8 cellular contexts compared by ENCODE assay signal in genomic region chr17:68777243-68777855, GRCh38.
DNase-seq lines count a peak whose midpoint lies in the region; ATAC-seq and TF ChIP-seq lines count a peak whose summit lies in the region.

No MANE protein-coding gene starts in this region.

- H3K9me3 ChIP-seq in heart left ventricle (peaks cover 0 to 4% (median 0%) of the 10 kb centered on the region in 12 donors), parathyroid adenoma (ENCODE audit: control insufficient read depth, low read length) (no peaks in the 10 kb centered on the region)

- intact Hi-C loops in heart left ventricle (cut with DNase I), result loop anchor here (1.0 to 10.0 kb wide), 14 partner anchors 127 to 470 kb away; no protein-coding TSS in a partner anchor

- no peak for TF ChIP-seq POLR2A in heart left ventricle (IDR thresholded peaks at IDR 0.05)

- peak overlapping the region; percentile 38 to 87 (median 70) for H3K27ac ChIP-seq in heart left ventricle
- H3K27ac ChIP-seq in parathyroid adenoma, result peak overlapping the region; percentile 16

- H3K4me1 ChIP-seq in heart left ventricle (peaks cover 0 to 42% (median 9%) of the 10 kb centered on the region in 12 donors), parathyroid adenoma (no peaks in the 10 kb centered on the region)

- WGBS in heart left ventricle, 4 donors, result 28 to 43% (median 35%) methylated on average over 5 of the region's 5 CpGs

- H3K79me2 ChIP-seq in parathyroid adenoma, result no peaks in the 10 kb centered on the region

- H3K36me3 ChIP-seq in heart left ventricle, result no peaks in the 10 kb centered on the region
- H3K36me3 ChIP-seq in parathyroid adenoma (ENCODE audit: control insufficient read depth, insufficient read depth, low read length), result no peaks in the 10 kb centered on the region

- TF ChIP-seq CTCF in heart left ventricle (IDR thresholded peaks at IDR 0.05) (peak in 11 of 12 donors; percentile 57 to 76 (median 67)), parathyroid adenoma (IDR thresholded peaks at IDR 0.05) (peak; percentile 62)

- DNase-seq in COLO829 (ENCODE audit: low spot score) (peak; percentile 77), NCI-H446 treated with DMSO at 0.1 percent for 48 hours (lab: John Stamatoyannopoulos, UW) (peak; percentile 11), amniotic stem cell (lab: John Stamatoyannopoulos, UW) (peak; percentile 56), heart left ventricle (peak in 3 of 5 donors; percentile 57 to 67 (median 60)), KG1 (lab: John Stamatoyannopoulos, UW) (no peak)

- no peak overlapping the region for H3K9ac ChIP-seq in parathyroid adenoma

- no peaks in the 10 kb centered on the region for H3K27me3 ChIP-seq in heart left ventricle
- no peaks in the 10 kb centered on the region for H3K27me3 ChIP-seq in parathyroid adenoma (ENCODE audit: control insufficient read depth, insufficient read depth, low read length)

- no peak overlapping the region for H2AFZ ChIP-seq in parathyroid adenoma

- ATAC-seq in GM21786 (IDR thresholded peaks at IDR 0.05; ENCODE audit: unreplicated experiment) (peak; percentile 72), heart left ventricle (peak; percentile 72 to 83 (median 76)), HG02623 (IDR thresholded peaks at IDR 0.05; ENCODE audit: unreplicated experiment) (no peak)

- H3K4me3 ChIP-seq in heart left ventricle (peak overlapping the region in 1 of 12 donors; percentile 9), parathyroid adenoma (ENCODE audit: low read depth, low read length) (no peak overlapping the region)

- H3K4me2 ChIP-seq in parathyroid adenoma (ENCODE audit: low read length), result peak overlapping the region; percentile 2
